Comparison of ENCODE assay signal across 8 cellular contexts in genomic region chr2:42495234-42495581, GRCh38. TPM values are rescaled to one million over a fixed set of nuclear protein-coding genes. Genes with fewer than 3 reads are reported as not detected.
DNase-seq lines count a peak whose midpoint lies in the region; ATAC-seq and TF ChIP-seq lines count a peak whose summit lies in the region.

No MANE protein-coding gene starts in this region.

- H3K4me3 Mint-ChIP-seq in T-helper 1 cell treated with Interleukin-12 subunit alpha and Interleukin-12 subunit beta and Interleukin-4 antibody, amounts not matched to agents 30 μg/mL and 1 μg/mL, for 36 hours: peak overlapping the region; percentile 89
- H3K4me3 Mint-ChIP-seq in progenitor cell of endocrine pancreas (ENCODE audit: low read depth): peak overlapping the region; percentile 77

- H3K4me2 ChIP-seq in OCI-LY1 (ENCODE audit: low read length): peak overlapping the region; percentile 84

- H3K27ac ChIP-seq in OCI-LY1 (ENCODE audit: low read depth, low read length, poor library complexity, severe bottlenecking) (peak overlapping the region; percentile 34), colonic mucosa (no peak overlapping the region)

- peaks cover 8% of the 10 kb centered on the region; the same call in 1 of the 2 replicates for H3F3A ChIP-seq in OCI-LY1 (ENCODE audit: insufficient read depth, low read length)

- H4K20me1 ChIP-seq in OCI-LY1 (ENCODE audit: insufficient read depth, low read length): no peaks in the 10 kb centered on the region

- no peaks in the 10 kb centered on the region for H3K9me2 ChIP-seq in OCI-LY1 (ENCODE audit: low read depth, low read length)

- peaks cover 43% of the 10 kb centered on the region for H3K27me3 Mint-ChIP-seq in T-helper 1 cell treated with Interleukin-12 subunit alpha and Interleukin-12 subunit beta and Interleukin-4 antibody, amounts not matched to agents 30 μg/mL and 1 μg/mL, for 36 hours (ENCODE audit: low read depth)
- peaks cover 47% of the 10 kb centered on the region for H3K27me3 Mint-ChIP-seq in progenitor cell of endocrine pancreas

- DNase-seq in T-helper 1 cell: no peak
- no peak for DNase-seq in colonic mucosa
- no peak for DNase-seq in progenitor cell of endocrine pancreas (ENCODE audit: low spot score, unreplicated experiment)
- DNase-seq in HEK293T (ENCODE audit: extremely low spot score): no peak
- no peak for DNase-seq in activated CD8-positive, alpha-beta memory T cell treated with anti-CD3 and anti-CD28 coated beads, Interleukin-2, amount 50 U/mL, for 48 hours

- no peaks in the 10 kb centered on the region for H3K79me2 ChIP-seq in OCI-LY1 (ENCODE audit: insufficient read depth, low read length)

- H3K4me3 ChIP-seq in OCI-LY1 (ENCODE audit: low read depth, low read length, poor library complexity, severe bottlenecking) (peak overlapping the region; percentile 68), colonic mucosa (peak overlapping the region; percentile 53)

- no peaks in the 10 kb centered on the region for H3K36me3 Mint-ChIP-seq in T-helper 1 cell treated with Interleukin-12 subunit alpha and Interleukin-12 subunit beta and Interleukin-4 antibody, amounts not matched to agents 30 μg/mL and 1 μg/mL, for 36 hours (ENCODE audit: low read depth)
- H3K36me3 Mint-ChIP-seq in progenitor cell of endocrine pancreas (ENCODE audit: insufficient read depth): no peaks in the 10 kb centered on the region

- H3K9me3 Mint-ChIP-seq in T-helper 1 cell treated with Interleukin-12 subunit alpha and Interleukin-12 subunit beta and Interleukin-4 antibody, amounts not matched to agents 30 μg/mL and 1 μg/mL, for 36 hours: no peaks in the 10 kb centered on the region
- no peaks in the 10 kb centered on the region for H3K9me3 Mint-ChIP-seq in progenitor cell of endocrine pancreas (ENCODE audit: low read depth)

- ATAC-seq in GM19395 (IDR thresholded peaks at IDR 0.05; ENCODE audit: unreplicated experiment): no peak

- no peaks in the 10 kb centered on the region for H3K36me3 ChIP-seq in OCI-LY1 (ENCODE audit: insufficient read depth, low read length)
- no peaks in the 10 kb centered on the region for H3K36me3 ChIP-seq in colonic mucosa

- no peaks in the 10 kb centered on the region for H3K27me3 ChIP-seq in OCI-LY1 (ENCODE audit: insufficient read depth, low read length)
- H3K27me3 ChIP-seq in colonic mucosa: peaks cover 9% of the 10 kb centered on the region

- POLR2A ChIA-PET in HEK293T (lab: Yijun Ruan, JAX): no interaction called here

- CTCF ChIA-PET in HEK293T (lab: Yijun Ruan, JAX): no interaction called here

- H3K9ac ChIP-seq in OCI-LY1 (ENCODE audit: low read length) (peak overlapping the region; percentile 51), colonic mucosa (ENCODE audit: low read depth in 2 of 2, low read length in 2 of 2) (no peak overlapping the region)

- H3K27ac Mint-ChIP-seq in T-helper 1 cell treated with Interleukin-12 subunit alpha and Interleukin-12 subunit beta and Interleukin-4 antibody, amounts not matched to agents 30 μg/mL and 1 μg/mL, for 36 hours: no peak overlapping the region
- H3K27ac Mint-ChIP-seq in progenitor cell of endocrine pancreas: no peak overlapping the region

- intact Hi-C loops in colonic mucosa (cut with DNase I): no loop called here

- TF ChIP-seq CTCF in OCI-LY1 (IDR thresholded peaks at IDR 0.05; ENCODE audit: low read length) (no peak), colonic mucosa (IDR thresholded peaks at IDR 0.05) (no peak), progenitor cell of endocrine pancreas (IDR thresholded peaks at IDR 0.05; ENCODE audit: unreplicated experiment) (peak; percentile 4)

- H3K4me1 Mint-ChIP-seq in T-helper 1 cell treated with Interleukin-12 subunit alpha and Interleukin-12 subunit beta and Interleukin-4 antibody, amounts not matched to agents 30 μg/mL and 1 μg/mL, for 36 hours (ENCODE audit: low read depth): peaks cover 5% of the 10 kb centered on the region
- peaks cover 12% of the 10 kb centered on the region for H3K4me1 Mint-ChIP-seq in progenitor cell of endocrine pancreas (ENCODE audit: low read depth)

- H3K9me3 ChIP-seq in OCI-LY1 (ENCODE audit: low read length) (no peaks in the 10 kb centered on the region), colonic mucosa (no peaks in the 10 kb centered on the region)

- peaks cover 51% of the 10 kb centered on the region for H3K4me1 ChIP-seq in OCI-LY1 (ENCODE audit: insufficient read depth, low read length, severe bottlenecking)
- H3K4me1 ChIP-seq in colonic mucosa: no peaks in the 10 kb centered on the region

- H2AFZ ChIP-seq in OCI-LY1 (ENCODE audit: low read length): 0 out of 2 replicates have a peak overlapping the region, but pooled peaks have one; percentile 14

TF ChIP-seq in HEK293T, 16 proteins besides CTCF, POLR2A, EP300 and RAD21:
- TF ChIP-seq SUZ12 (IDR thresholded peaks at IDR 0.05): no peak
- TF ChIP-seq TARDBP (IDR thresholded peaks at IDR 0.05): no peak
- no peak for TF ChIP-seq BHLHE40 (IDR thresholded peaks at IDR 0.05; ENCODE audit: borderline replicate concordance)
- no peak for TF ChIP-seq HDGF (IDR thresholded peaks at IDR 0.05; ENCODE audit: borderline replicate concordance)
- no peak for TF ChIP-seq LEF1 (IDR thresholded peaks at IDR 0.05; ENCODE audit: borderline replicate concordance)
- no peak for TF ChIP-seq NFRKB (IDR thresholded peaks at IDR 0.05)
- TF ChIP-seq CTBP1 (IDR thresholded peaks at IDR 0.05; ENCODE audit: borderline replicate concordance): no peak
- TF ChIP-seq FOXA1 (IDR thresholded peaks at IDR 0.05): no peak
- no peak for TF ChIP-seq FOXK2 (IDR thresholded peaks at IDR 0.05)
- no peak for TF ChIP-seq FOXM1 (IDR thresholded peaks at IDR 0.05; ENCODE audit: borderline replicate concordance)
- no peak for TF ChIP-seq SP1 (IDR thresholded peaks at IDR 0.05)
- no peak for TF ChIP-seq L3MBTL2 (conservative IDR thresholded peaks at IDR 0.05)
- no peak for TF ChIP-seq ELF4 (IDR thresholded peaks at IDR 0.05)
- TF ChIP-seq PKNOX1 (IDR thresholded peaks at IDR 0.05): no peak

RNA-seq across cellular contexts. Expression of gene KCNG3, which starts 1.4 kb away (rescaled TPM):
- total RNA-seq in colonic mucosa: 1 to 10 TPM; 2.5 to 2.7 TPM
- total RNA-seq in progenitor cell of endocrine pancreas: 0.16 and 0.31 TPM in 2 replicates
